1 cellular context compared by ENCODE assay signal in the genomic region with DNA sequence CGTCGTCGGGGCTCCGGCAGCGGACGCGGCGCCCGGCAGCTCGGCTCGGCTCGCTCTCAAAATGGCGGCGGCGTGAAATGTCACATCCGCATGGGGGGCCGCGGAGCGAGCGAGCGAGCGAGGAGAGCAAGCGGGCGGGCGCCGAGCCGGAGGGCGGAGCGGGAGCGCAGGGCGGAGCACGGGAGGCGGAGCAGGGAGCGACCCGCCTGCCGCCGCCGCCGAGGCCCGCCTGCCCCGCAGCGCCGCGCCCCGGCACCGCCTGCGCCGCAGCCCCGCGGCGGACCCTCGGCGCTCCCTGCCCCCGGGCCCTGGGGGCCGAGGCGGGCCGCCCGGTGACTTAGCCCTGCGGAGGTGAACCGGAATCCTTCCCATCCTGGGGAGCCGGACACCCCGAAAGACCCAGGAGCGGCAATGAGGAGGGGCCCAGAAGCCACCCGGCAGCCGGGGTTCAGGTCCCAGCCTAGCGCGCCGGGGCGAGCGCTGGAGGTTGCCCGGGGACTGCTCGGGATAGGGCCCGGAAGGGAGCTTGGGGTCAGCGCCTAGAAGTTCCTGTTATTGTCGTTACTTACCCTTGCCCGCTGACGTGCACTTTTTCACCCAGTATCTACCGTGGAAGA.
TF ChIP-seq lines count a peak whose summit lies in the region.

A gene (minus strand): TSS at position 82 of the 617 bp plus-strand sequence. CDS start 621 bp downstream, outside the sequence.

TF ChIP-seq in K562, 482 proteins besides CTCF, POLR2A, EP300 and RAD21 (continued from another document and continues in another):
- TF ChIP-seq, protein P1, sequence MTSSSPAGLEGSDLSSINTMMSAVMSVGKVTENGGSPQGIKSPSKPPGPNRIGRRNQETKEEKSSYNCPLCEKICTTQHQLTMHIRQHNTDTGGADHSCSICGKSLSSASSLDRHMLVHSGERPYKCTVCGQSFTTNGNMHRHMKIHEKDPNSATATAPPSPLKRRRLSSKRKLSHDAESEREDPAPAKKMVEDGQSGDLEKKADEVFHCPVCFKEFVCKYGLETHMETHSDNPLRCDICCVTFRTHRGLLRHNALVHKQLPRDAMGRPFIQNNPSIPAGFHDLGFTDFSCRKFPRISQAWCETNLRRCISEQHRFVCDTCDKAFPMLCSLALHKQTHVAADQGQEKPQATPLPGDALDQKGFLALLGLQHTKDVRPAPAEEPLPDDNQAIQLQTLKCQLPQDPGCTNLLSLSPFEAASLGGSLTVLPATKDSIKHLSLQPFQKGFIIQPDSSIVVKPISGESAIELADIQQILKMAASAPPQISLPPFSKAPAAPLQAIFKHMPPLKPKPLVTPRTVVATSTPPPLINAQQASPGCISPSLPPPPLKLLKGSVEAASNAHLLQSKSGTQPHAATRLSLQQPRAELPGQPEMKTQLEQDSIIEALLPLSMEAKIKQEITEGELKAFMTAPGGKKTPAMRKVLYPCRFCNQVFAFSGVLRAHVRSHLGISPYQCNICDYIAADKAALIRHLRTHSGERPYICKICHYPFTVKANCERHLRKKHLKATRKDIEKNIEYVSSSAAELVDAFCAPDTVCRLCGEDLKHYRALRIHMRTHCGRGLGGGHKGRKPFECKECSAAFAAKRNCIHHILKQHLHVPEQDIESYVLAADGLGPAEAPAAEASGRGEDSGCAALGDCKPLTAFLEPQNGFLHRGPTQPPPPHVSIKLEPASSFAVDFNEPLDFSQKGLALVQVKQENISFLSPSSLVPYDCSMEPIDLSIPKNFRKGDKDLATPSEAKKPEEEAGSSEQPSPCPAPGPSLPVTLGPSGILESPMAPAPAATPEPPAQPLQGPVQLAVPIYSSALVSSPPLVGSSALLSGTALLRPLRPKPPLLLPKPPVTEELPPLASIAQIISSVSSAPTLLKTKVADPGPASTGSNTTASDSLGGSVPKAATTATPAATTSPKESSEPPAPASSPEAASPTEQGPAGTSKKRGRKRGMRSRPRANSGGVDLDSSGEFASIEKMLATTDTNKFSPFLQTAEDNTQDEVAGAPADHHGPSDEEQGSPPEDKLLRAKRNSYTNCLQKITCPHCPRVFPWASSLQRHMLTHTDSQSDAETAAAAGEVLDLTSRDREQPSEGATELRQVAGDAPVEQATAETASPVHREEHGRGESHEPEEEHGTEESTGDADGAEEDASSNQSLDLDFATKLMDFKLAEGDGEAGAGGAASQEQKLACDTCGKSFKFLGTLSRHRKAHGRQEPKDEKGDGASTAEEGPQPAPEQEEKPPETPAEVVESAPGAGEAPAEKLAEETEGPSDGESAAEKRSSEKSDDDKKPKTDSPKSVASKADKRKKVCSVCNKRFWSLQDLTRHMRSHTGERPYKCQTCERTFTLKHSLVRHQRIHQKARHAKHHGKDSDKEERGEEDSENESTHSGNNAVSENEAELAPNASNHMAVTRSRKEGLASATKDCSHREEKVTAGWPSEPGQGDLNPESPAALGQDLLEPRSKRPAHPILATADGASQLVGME (CRISPR knock-in tag; IDR thresholded peaks at IDR 0.05) = no peak
- TF ChIP-seq TARDBP (IDR thresholded peaks at IDR 0.05) (no peak), NONO (IDR thresholded peaks at IDR 0.05; ENCODE audit: low read depth in 2 of 2, low read length in 1 of 2) (peak in 1 of 2 experiments; percentile 11; a peak in 1 of 4 replicates), TRIM28 (IDR thresholded peaks at IDR 0.05) (no peak), ETV1 (tag; conservative IDR thresholded peaks at IDR 0.05; ENCODE audit: low read depth) (0 out of 2 replicates have a peak, but pooled peaks have one; percentile 11), ZNF174 (CRISPR knock-in tag; IDR thresholded peaks at IDR 0.05) (no peak), ZBTB7A (IDR thresholded peaks at IDR 0.05; ENCODE audit: borderline replicate concordance, control insufficient read depth, low read depth, low read length) (peak; percentile 97), ZNF316 (IDR thresholded peaks at IDR 0.05) (0 out of 2 replicates have a peak, but pooled peaks have one; percentile 3), ZNF431 (CRISPR knock-in tag; IDR thresholded peaks at IDR 0.05) (no peak), ZNF644 (tag; IDR thresholded peaks at IDR 0.05; ENCODE audit: low read depth) (no peak), ZNF778 (CRISPR knock-in tag; IDR thresholded peaks at IDR 0.05) (no peak), POLR2AphosphoS5 (IDR thresholded peaks at IDR 0.05; ENCODE audit: control insufficient read depth, insufficient read depth, low read depth, low read length) (peak; percentile 69), HMGN3 (IDR thresholded peaks at IDR 0.05; ENCODE audit: borderline replicate concordance, extremely low read depth, insufficient read length, low read depth, low read length) (peak; percentile 69), TAF1 (IDR thresholded peaks at IDR 0.05; ENCODE audit: control insufficient read depth, extremely low read depth, insufficient read depth, low read length, severe bottlenecking) (peak; percentile 90), KDM2B (CRISPR knock-in tag; IDR thresholded peaks at IDR 0.05) (no peak), MYC (IDR thresholded peaks at IDR 0.05; ENCODE audit: low read depth, low read length) (peak; percentile 70), MYC (CRISPR knock-in tag; IDR thresholded peaks at IDR 0.05; ENCODE audit: borderline replicate concordance, low read depth) (no peak), JUND (IDR thresholded peaks at IDR 0.05; ENCODE audit: borderline replicate concordance, low read depth, low read length) (no peak), JUND (tag; IDR thresholded peaks at IDR 0.05; ENCODE audit: borderline replicate concordance, low read depth, low read length) (no peak), RB1 (IDR thresholded peaks at IDR 0.05; ENCODE audit: low read depth) (peak; percentile 68), EGR1 (conservative IDR thresholded peaks at IDR 0.05) (no peak), L3MBTL2 (IDR thresholded peaks at IDR 0.05) (peak; percentile 52), SOX6 (IDR thresholded peaks at IDR 0.05) (no peak), SIRT6 (IDR thresholded peaks at IDR 0.05; ENCODE audit: low read depth, low read length) (no peak)
- TF ChIP-seq, protein P2, sequence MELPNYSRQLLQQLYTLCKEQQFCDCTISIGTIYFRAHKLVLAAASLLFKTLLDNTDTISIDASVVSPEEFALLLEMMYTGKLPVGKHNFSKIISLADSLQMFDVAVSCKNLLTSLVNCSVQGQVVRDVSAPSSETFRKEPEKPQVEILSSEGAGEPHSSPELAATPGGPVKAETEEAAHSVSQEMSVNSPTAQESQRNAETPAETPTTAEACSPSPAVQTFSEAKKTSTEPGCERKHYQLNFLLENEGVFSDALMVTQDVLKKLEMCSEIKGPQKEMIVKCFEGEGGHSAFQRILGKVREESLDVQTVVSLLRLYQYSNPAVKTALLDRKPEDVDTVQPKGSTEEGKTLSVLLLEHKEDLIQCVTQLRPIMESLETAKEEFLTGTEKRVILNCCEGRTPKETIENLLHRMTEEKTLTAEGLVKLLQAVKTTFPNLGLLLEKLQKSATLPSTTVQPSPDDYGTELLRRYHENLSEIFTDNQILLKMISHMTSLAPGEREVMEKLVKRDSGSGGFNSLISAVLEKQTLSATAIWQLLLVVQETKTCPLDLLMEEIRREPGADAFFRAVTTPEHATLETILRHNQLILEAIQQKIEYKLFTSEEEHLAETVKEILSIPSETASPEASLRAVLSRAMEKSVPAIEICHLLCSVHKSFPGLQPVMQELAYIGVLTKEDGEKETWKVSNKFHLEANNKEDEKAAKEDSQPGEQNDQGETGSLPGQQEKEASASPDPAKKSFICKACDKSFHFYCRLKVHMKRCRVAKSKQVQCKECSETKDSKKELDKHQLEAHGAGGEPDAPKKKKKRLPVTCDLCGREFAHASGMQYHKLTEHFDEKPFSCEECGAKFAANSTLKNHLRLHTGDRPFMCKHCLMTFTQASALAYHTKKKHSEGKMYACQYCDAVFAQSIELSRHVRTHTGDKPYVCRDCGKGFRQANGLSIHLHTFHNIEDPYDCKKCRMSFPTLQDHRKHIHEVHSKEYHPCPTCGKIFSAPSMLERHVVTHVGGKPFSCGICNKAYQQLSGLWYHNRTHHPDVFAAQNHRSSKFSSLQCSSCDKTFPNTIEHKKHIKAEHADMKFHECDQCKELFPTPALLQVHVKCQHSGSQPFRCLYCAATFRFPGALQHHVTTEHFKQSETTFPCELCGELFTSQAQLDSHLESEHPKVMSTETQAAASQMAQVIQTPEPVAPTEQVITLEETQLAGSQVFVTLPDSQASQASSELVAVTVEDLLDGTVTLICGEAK (IDR thresholded peaks at IDR 0.05) = 0 out of 2 replicates have a peak, but pooled peaks have one; percentile 21
- TF ChIP-seq, protein P2 (CRISPR knock-in tag; IDR thresholded peaks at IDR 0.05) = no peak
- TF ChIP-seq, protein P3, sequence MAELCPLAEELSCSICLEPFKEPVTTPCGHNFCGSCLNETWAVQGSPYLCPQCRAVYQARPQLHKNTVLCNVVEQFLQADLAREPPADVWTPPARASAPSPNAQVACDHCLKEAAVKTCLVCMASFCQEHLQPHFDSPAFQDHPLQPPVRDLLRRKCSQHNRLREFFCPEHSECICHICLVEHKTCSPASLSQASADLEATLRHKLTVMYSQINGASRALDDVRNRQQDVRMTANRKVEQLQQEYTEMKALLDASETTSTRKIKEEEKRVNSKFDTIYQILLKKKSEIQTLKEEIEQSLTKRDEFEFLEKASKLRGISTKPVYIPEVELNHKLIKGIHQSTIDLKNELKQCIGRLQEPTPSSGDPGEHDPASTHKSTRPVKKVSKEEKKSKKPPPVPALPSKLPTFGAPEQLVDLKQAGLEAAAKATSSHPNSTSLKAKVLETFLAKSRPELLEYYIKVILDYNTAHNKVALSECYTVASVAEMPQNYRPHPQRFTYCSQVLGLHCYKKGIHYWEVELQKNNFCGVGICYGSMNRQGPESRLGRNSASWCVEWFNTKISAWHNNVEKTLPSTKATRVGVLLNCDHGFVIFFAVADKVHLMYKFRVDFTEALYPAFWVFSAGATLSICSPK (IDR thresholded peaks at IDR 0.05; ENCODE audit: borderline replicate concordance) = no peak
- TF ChIP-seq, protein P4, sequence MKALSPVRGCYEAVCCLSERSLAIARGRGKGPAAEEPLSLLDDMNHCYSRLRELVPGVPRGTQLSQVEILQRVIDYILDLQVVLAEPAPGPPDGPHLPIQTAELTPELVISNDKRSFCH (CRISPR knock-in tag; IDR thresholded peaks at IDR 0.05) = no peak
- TF ChIP-seq, protein P4 (tag; IDR thresholded peaks at IDR 0.05) = no peak
- TF ChIP-seq, protein P5, sequence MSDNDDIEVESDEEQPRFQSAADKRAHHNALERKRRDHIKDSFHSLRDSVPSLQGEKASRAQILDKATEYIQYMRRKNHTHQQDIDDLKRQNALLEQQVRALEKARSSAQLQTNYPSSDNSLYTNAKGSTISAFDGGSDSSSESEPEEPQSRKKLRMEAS (CRISPR knock-in tag; IDR thresholded peaks at IDR 0.05) = 0 out of 2 replicates have a peak, but pooled peaks have one; percentile 17
- TF ChIP-seq, protein P6, sequence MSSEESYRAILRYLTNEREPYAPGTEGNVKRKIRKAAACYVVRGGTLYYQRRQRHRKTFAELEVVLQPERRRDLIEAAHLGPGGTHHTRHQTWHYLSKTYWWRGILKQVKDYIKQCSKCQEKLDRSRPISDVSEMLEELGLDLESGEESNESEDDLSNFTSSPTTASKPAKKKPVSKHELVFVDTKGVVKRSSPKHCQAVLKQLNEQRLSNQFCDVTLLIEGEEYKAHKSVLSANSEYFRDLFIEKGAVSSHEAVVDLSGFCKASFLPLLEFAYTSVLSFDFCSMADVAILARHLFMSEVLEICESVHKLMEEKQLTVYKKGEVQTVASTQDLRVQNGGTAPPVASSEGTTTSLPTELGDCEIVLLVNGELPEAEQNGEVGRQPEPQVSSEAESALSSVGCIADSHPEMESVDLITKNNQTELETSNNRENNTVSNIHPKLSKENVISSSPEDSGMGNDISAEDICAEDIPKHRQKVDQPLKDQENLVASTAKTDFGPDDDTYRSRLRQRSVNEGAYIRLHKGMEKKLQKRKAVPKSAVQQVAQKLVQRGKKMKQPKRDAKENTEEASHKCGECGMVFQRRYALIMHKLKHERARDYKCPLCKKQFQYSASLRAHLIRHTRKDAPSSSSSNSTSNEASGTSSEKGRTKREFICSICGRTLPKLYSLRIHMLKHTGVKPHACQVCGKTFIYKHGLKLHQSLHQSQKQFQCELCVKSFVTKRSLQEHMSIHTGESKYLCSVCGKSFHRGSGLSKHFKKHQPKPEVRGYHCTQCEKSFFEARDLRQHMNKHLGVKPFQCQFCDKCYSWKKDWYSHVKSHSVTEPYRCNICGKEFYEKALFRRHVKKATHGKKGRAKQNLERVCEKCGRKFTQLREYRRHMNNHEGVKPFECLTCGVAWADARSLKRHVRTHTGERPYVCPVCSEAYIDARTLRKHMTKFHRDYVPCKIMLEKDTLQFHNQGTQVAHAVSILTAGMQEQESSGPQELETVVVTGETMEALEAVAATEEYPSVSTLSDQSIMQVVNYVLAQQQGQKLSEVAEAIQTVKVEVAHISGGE (CRISPR knock-in tag; IDR thresholded peaks at IDR 0.05) = 0 out of 6 replicates have a peak, but pooled peaks of 1 of the 3 experiments have one; percentile 30
- TF ChIP-seq, protein P7, sequence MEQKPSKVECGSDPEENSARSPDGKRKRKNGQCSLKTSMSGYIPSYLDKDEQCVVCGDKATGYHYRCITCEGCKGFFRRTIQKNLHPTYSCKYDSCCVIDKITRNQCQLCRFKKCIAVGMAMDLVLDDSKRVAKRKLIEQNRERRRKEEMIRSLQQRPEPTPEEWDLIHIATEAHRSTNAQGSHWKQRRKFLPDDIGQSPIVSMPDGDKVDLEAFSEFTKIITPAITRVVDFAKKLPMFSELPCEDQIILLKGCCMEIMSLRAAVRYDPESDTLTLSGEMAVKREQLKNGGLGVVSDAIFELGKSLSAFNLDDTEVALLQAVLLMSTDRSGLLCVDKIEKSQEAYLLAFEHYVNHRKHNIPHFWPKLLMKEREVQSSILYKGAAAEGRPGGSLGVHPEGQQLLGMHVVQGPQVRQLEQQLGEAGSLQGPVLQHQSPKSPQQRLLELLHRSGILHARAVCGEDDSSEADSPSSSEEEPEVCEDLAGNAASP (IDR thresholded peaks at IDR 0.05) = no peak
